8 cellular contexts compared by ENCODE assay signal in genomic region chr6:693737-694038, GRCh38. TPM values are rescaled to one million over a fixed set of nuclear protein-coding genes. Genes with fewer than 3 reads are reported as not detected.
DNase-seq lines count a peak whose midpoint lies in the region; ATAC-seq and TF ChIP-seq lines count a peak whose summit lies in the region.

No MANE protein-coding gene starts in this region.

- 95 to 100% methylated on average over 1 to 12 of the region's 12 CpGs for WGBS in endodermal cell (ENCODE audit: insufficient coverage in 1 of 2, insufficient read length in 1 of 2), 2 experiments
- WGBS in trophoblast cell (ENCODE audit: extremely low coverage, insufficient coverage, insufficient read length): no CpG with 5 or more reads among the region's 12 CpGs

- no peak for ATAC-seq in GM18868 (IDR thresholded peaks at IDR 0.05; ENCODE audit: unreplicated experiment)

- no peak overlapping the region for H2BK5ac ChIP-seq in trophoblast cell (ENCODE audit: low read depth, low read length, poor library complexity)

- peaks cover 4% of the 10 kb centered on the region for H3K36me3 Mint-ChIP-seq in endodermal cell (ENCODE audit: low read depth)

- no peak overlapping the region for H4K8ac ChIP-seq in trophoblast cell (ENCODE audit: low read depth, low read length)

- no peak overlapping the region for H2BK120ac ChIP-seq in trophoblast cell (ENCODE audit: insufficient read depth, low read length, poor library complexity)

- no peak overlapping the region for H4K91ac ChIP-seq in trophoblast cell (ENCODE audit: low read depth, low read length)

- H2BK12ac ChIP-seq in trophoblast cell (ENCODE audit: low read length): no peak overlapping the region

- H3K27me3 ChIP-seq in DOHH2 (ENCODE audit: control insufficient read depth, low read length) (no peaks in the 10 kb centered on the region), endodermal cell (ENCODE audit: control insufficient read depth, insufficient read depth, low read length, poor library complexity, severe bottlenecking) (no peaks in the 10 kb centered on the region), trophoblast cell (ENCODE audit: insufficient read depth, low read length) (no peaks in the 10 kb centered on the region)

- H3K79me2 ChIP-seq in DOHH2 (ENCODE audit: control insufficient read depth, low read length) (peaks cover 37% of the 10 kb centered on the region), OCI-LY7 (ENCODE audit: insufficient read depth, low read depth, low read length) (peaks cover 20% of the 10 kb centered on the region), trophoblast cell (ENCODE audit: control insufficient read depth, insufficient read depth, low read length, poor library complexity) (peaks cover 7% of the 10 kb centered on the region)

- peaks cover 14% of the 10 kb centered on the region for H3K4me1 Mint-ChIP-seq in endodermal cell

- no peak overlapping the region for H4K12ac ChIP-seq in trophoblast cell (ENCODE audit: low read depth, low read length)

- no peak overlapping the region for H3K18ac ChIP-seq in trophoblast cell (ENCODE audit: low read length)

- H3K4ac ChIP-seq in trophoblast cell (ENCODE audit: low read depth, low read length): no peak overlapping the region

- no peak overlapping the region for H3K23ac ChIP-seq in trophoblast cell (ENCODE audit: low read length)

- H3K27me3 Mint-ChIP-seq in endodermal cell (ENCODE audit: insufficient read depth): no peaks in the 10 kb centered on the region

- H4K20me1 ChIP-seq in DOHH2 (ENCODE audit: control insufficient read depth, insufficient read depth, low read depth, low read length) (no peaks in the 10 kb centered on the region), OCI-LY7 (ENCODE audit: insufficient read depth, low read length) (peaks cover 3% of the 10 kb centered on the region; the same call in 1 of the 2 replicates)

- peaks cover 10% of the 10 kb centered on the region for H3K79me1 ChIP-seq in trophoblast cell (ENCODE audit: low read length)

- H3K27ac Mint-ChIP-seq in endodermal cell: no peak overlapping the region

- H3K4me3 Mint-ChIP-seq in endodermal cell: peak overlapping the region; percentile 92

- H3K4me3 ChIP-seq in DOHH2 (ENCODE audit: low read length): peak overlapping the region; percentile 88
- H3K4me3 ChIP-seq in OCI-LY7 (ENCODE audit: low read depth, low read length, poor library complexity, severe bottlenecking): peak overlapping the region; percentile 78
- peak overlapping the region; percentile 96 for H3K4me3 ChIP-seq in endodermal cell (ENCODE audit: low read length)
- peak overlapping the region; percentile 99 for H3K4me3 ChIP-seq in trophoblast cell (ENCODE audit: low read depth, low read length)

- H3K14ac ChIP-seq in trophoblast cell (ENCODE audit: low read length): no peak overlapping the region

- peaks cover 6% of the 10 kb centered on the region; the same call in 1 of the 2 replicates for H3K36me3 ChIP-seq in DOHH2 (ENCODE audit: control insufficient read depth, low read length)
- peaks cover 13% of the 10 kb centered on the region; the same call in 1 of the 2 replicates for H3K36me3 ChIP-seq in OCI-LY7 (ENCODE audit: insufficient read depth, low read length)
- no peaks in the 10 kb centered on the region for H3K36me3 ChIP-seq in endodermal cell (ENCODE audit: control insufficient read depth, insufficient read depth, low read length)
- H3K36me3 ChIP-seq in trophoblast cell (ENCODE audit: control insufficient read depth in 1 of 2, insufficient read depth in 2 of 2, low read length in 2 of 2): peaks cover 5 to 6% of the 10 kb centered on the region in 2 experiments

- no peak overlapping the region for H3K27ac ChIP-seq in DOHH2 (ENCODE audit: low read depth, low read length)
- no peak overlapping the region for H3K27ac ChIP-seq in OCI-LY7 (ENCODE audit: low read depth, low read length, poor library complexity, severe bottlenecking)
- no peak overlapping the region for H3K27ac ChIP-seq in endodermal cell (ENCODE audit: low read depth, low read length)
- H3K27ac ChIP-seq in trophoblast cell (ENCODE audit: low read depth, low read length): no peak overlapping the region

- H3K4me1 ChIP-seq in DOHH2 (ENCODE audit: control insufficient read depth, low read length) (peaks cover 18% of the 10 kb centered on the region), OCI-LY7 (ENCODE audit: insufficient read depth, low read length, poor library complexity, severe bottlenecking) (peaks cover 12% of the 10 kb centered on the region), endodermal cell (ENCODE audit: control insufficient read depth, insufficient read depth, low read length) (no peaks in the 10 kb centered on the region), trophoblast cell (ENCODE audit: control insufficient read depth in 1 of 2, insufficient read depth in 2 of 2, low read length in 2 of 2) (peaks cover 3 to 4% of the 10 kb centered on the region in 2 experiments)

- intact Hi-C loops in OCI-LY7 (cut with micrococcal nuclease; ENCODE audit: unreplicated experiment): loop anchor here (1.0 kb wide), 1 partner anchor 15 kb away; no protein-coding TSS in a partner anchor

- H2AK5ac ChIP-seq in trophoblast cell (ENCODE audit: low read length): no peak overlapping the region

- peak overlapping the region; percentile 92 for H3K4me2 ChIP-seq in DOHH2 (ENCODE audit: low read length)
- peak overlapping the region; percentile 80 for H3K4me2 ChIP-seq in OCI-LY7 (ENCODE audit: low read length)
- peak overlapping the region; percentile 88 for H3K4me2 ChIP-seq in trophoblast cell (ENCODE audit: low read length)

- no TSS peak for BruUV-seq in OCI-LY7 (replicated peaks; lab: Mats Ljungman, UMichigan)

- TF ChIP-seq CTCF in DOHH2 (IDR thresholded peaks at IDR 0.05; ENCODE audit: low read depth, low read length, poor library complexity, severe bottlenecking) (no peak), OCI-LY7 (conservative IDR thresholded peaks at IDR 0.05; ENCODE audit: low read length) (no peak), endodermal cell (conservative IDR thresholded peaks at IDR 0.05) (no peak)

- H2AFZ ChIP-seq in OCI-LY7 (ENCODE audit: low read length) (no peak overlapping the region; the same call in 1 of the 2 replicates), trophoblast cell (ENCODE audit: insufficient read depth, low read length, poor library complexity) (no peak overlapping the region)

- no peak for DNase-seq in OCI-LY7 (ENCODE audit: low spot score)
- DNase-seq in endodermal cell: no peak
- no peak for DNase-seq in trophoblast cell
- DNase-seq in COLO668 (lab: John Stamatoyannopoulos, UW; ENCODE audit: unreplicated experiment): no peak
- no peak for DNase-seq in NCI-H146 treated with DMSO at 0.1 percent for 48 hours (lab: John Stamatoyannopoulos, UW; ENCODE audit: unreplicated experiment)
- no peak for DNase-seq in NCI-H526 treated with DMSO at 0.1 percent for 48 hours (lab: John Stamatoyannopoulos, UW)

- H3K9me3 ChIP-seq in DOHH2 (ENCODE audit: control insufficient read depth, insufficient read depth, low read length) (no peaks in the 10 kb centered on the region), OCI-LY7 (ENCODE audit: low read length) (no peaks in the 10 kb centered on the region), endodermal cell (ENCODE audit: control insufficient read depth, low read length) (no peaks in the 10 kb centered on the region), trophoblast cell (ENCODE audit: insufficient read depth, low read depth, low read length) (no peaks in the 10 kb centered on the region)

- POLR2A ChIA-PET in OCI-LY7 (lab: Charles Lee): interaction anchor here (0.6 to 2.2 kb wide), 3 partner anchors 9 to 476 kb away, joined by 3 to 7 read pairs (median 3); no protein-coding TSS in a partner anchor

- H3F3A ChIP-seq in DOHH2 (ENCODE audit: control insufficient read depth, insufficient read depth): no peaks in the 10 kb centered on the region

- CTCF ChIA-PET in OCI-LY7 (lab: Charles Lee; ENCODE audit: unreplicated experiment): no interaction called here

- no peaks in the 10 kb centered on the region for H3K9me3 Mint-ChIP-seq in endodermal cell

- H3K9ac ChIP-seq in endodermal cell (ENCODE audit: extremely low read depth, low read length, poor library complexity, severe bottlenecking) (no peak overlapping the region), trophoblast cell (ENCODE audit: low read length) (no peak overlapping the region)

- H3K9me2 ChIP-seq in DOHH2 (replicated peaks; ENCODE audit: control insufficient read depth, low read length) (no peaks in the 10 kb centered on the region), OCI-LY7 (ENCODE audit: insufficient read depth, low read length) (no peaks in the 10 kb centered on the region)

RNA-seq across cellular contexts. Expression of gene EXOC2, which starts 0.7 kb away (rescaled TPM):
- 16.5 and 22.5 TPM in 2 replicates for total RNA-seq in OCI-LY7 (2014; rRNA removed; shearing (Covaris generic))
- 24.8 and 26.4 TPM in 2 replicates for total RNA-seq in OCI-LY7 (2022)
- total RNA-seq in endodermal cell: 10 to 100 TPM; 28.1 to 35.0 TPM
- polyA plus RNA-seq in endodermal cell (2013, experiment 1 of 2): 26.9 TPM
- polyA plus RNA-seq in endodermal cell (2013, experiment 2 of 2): 24.6 TPM
- 16.6 and 16.8 TPM in 2 replicates for polyA plus RNA-seq in trophoblast cell (2013)

RNA-seq across cellular contexts. Expression of gene HUS1B, which starts 36.8 kb away (rescaled TPM):
- total RNA-seq in OCI-LY7 (2014; rRNA removed; shearing (Covaris generic)): 3.1 and 3.8 TPM in 2 replicates
- total RNA-seq in OCI-LY7 (2022): 1.6 and 1.7 TPM in 2 replicates
- 1 to 10 TPM; 1.0 to 1.1 TPM for total RNA-seq in endodermal cell
- polyA plus RNA-seq in endodermal cell (2013, experiment 1 of 2): not detected
- polyA plus RNA-seq in endodermal cell (2013, experiment 2 of 2): not detected
- polyA plus RNA-seq in trophoblast cell (2013): 0.44 and 0.49 TPM in 2 replicates
